ENCODE assay signal across 1 cellular context in the genomic region with DNA sequence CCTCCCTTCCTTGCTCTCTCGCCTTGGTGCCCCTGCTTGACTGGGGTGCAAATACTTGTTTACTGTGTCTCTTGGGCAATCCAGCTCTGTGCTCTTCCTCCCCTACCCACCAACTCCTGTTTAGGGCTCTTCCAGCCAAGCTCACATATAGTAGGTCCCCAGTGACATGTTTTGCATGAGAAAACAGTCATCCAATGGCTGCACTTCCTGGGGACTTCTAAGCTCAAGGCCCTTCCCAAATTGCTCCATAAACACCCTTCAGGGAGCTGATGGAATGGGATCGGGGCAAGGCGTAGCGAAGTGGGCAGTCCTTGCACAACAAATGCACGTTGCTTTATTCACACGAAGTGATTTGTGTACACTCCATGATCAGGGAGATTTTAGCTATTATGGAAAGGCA.
TF ChIP-seq lines count a peak whose summit lies in the region.

No MANE protein-coding gene starts in this region.

TF ChIP-seq in GM23338, 12 proteins besides CTCF, POLR2A, EP300 and RAD21:
- no peak for TF ChIP-seq EZH2phosphoT487 (IDR thresholded peaks at IDR 0.05; ENCODE audit: unreplicated experiment)
- TF ChIP-seq STAT1 (IDR thresholded peaks at IDR 0.05; ENCODE audit: unreplicated experiment): no peak
- TF ChIP-seq, protein P1, sequence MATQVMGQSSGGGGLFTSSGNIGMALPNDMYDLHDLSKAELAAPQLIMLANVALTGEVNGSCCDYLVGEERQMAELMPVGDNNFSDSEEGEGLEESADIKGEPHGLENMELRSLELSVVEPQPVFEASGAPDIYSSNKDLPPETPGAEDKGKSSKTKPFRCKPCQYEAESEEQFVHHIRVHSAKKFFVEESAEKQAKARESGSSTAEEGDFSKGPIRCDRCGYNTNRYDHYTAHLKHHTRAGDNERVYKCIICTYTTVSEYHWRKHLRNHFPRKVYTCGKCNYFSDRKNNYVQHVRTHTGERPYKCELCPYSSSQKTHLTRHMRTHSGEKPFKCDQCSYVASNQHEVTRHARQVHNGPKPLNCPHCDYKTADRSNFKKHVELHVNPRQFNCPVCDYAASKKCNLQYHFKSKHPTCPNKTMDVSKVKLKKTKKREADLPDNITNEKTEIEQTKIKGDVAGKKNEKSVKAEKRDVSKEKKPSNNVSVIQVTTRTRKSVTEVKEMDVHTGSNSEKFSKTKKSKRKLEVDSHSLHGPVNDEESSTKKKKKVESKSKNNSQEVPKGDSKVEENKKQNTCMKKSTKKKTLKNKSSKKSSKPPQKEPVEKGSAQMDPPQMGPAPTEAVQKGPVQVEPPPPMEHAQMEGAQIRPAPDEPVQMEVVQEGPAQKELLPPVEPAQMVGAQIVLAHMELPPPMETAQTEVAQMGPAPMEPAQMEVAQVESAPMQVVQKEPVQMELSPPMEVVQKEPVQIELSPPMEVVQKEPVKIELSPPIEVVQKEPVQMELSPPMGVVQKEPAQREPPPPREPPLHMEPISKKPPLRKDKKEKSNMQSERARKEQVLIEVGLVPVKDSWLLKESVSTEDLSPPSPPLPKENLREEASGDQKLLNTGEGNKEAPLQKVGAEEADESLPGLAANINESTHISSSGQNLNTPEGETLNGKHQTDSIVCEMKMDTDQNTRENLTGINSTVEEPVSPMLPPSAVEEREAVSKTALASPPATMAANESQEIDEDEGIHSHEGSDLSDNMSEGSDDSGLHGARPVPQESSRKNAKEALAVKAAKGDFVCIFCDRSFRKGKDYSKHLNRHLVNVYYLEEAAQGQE (IDR thresholded peaks at IDR 0.05; ENCODE audit: unreplicated experiment): no peak
- TF ChIP-seq NANOG (IDR thresholded peaks at IDR 0.05; ENCODE audit: borderline replicate concordance): no peak
- TF ChIP-seq EZH2 (IDR thresholded peaks at IDR 0.05; ENCODE audit: low read depth, unreplicated experiment): no peak
- TF ChIP-seq POLR2AphosphoS5 (IDR thresholded peaks at IDR 0.05; ENCODE audit: low read depth): no peak
- TF ChIP-seq ZNF331 (CRISPR knock-in tag; IDR thresholded peaks at IDR 0.05; ENCODE audit: low read depth): no peak
- TF ChIP-seq, protein P2, sequence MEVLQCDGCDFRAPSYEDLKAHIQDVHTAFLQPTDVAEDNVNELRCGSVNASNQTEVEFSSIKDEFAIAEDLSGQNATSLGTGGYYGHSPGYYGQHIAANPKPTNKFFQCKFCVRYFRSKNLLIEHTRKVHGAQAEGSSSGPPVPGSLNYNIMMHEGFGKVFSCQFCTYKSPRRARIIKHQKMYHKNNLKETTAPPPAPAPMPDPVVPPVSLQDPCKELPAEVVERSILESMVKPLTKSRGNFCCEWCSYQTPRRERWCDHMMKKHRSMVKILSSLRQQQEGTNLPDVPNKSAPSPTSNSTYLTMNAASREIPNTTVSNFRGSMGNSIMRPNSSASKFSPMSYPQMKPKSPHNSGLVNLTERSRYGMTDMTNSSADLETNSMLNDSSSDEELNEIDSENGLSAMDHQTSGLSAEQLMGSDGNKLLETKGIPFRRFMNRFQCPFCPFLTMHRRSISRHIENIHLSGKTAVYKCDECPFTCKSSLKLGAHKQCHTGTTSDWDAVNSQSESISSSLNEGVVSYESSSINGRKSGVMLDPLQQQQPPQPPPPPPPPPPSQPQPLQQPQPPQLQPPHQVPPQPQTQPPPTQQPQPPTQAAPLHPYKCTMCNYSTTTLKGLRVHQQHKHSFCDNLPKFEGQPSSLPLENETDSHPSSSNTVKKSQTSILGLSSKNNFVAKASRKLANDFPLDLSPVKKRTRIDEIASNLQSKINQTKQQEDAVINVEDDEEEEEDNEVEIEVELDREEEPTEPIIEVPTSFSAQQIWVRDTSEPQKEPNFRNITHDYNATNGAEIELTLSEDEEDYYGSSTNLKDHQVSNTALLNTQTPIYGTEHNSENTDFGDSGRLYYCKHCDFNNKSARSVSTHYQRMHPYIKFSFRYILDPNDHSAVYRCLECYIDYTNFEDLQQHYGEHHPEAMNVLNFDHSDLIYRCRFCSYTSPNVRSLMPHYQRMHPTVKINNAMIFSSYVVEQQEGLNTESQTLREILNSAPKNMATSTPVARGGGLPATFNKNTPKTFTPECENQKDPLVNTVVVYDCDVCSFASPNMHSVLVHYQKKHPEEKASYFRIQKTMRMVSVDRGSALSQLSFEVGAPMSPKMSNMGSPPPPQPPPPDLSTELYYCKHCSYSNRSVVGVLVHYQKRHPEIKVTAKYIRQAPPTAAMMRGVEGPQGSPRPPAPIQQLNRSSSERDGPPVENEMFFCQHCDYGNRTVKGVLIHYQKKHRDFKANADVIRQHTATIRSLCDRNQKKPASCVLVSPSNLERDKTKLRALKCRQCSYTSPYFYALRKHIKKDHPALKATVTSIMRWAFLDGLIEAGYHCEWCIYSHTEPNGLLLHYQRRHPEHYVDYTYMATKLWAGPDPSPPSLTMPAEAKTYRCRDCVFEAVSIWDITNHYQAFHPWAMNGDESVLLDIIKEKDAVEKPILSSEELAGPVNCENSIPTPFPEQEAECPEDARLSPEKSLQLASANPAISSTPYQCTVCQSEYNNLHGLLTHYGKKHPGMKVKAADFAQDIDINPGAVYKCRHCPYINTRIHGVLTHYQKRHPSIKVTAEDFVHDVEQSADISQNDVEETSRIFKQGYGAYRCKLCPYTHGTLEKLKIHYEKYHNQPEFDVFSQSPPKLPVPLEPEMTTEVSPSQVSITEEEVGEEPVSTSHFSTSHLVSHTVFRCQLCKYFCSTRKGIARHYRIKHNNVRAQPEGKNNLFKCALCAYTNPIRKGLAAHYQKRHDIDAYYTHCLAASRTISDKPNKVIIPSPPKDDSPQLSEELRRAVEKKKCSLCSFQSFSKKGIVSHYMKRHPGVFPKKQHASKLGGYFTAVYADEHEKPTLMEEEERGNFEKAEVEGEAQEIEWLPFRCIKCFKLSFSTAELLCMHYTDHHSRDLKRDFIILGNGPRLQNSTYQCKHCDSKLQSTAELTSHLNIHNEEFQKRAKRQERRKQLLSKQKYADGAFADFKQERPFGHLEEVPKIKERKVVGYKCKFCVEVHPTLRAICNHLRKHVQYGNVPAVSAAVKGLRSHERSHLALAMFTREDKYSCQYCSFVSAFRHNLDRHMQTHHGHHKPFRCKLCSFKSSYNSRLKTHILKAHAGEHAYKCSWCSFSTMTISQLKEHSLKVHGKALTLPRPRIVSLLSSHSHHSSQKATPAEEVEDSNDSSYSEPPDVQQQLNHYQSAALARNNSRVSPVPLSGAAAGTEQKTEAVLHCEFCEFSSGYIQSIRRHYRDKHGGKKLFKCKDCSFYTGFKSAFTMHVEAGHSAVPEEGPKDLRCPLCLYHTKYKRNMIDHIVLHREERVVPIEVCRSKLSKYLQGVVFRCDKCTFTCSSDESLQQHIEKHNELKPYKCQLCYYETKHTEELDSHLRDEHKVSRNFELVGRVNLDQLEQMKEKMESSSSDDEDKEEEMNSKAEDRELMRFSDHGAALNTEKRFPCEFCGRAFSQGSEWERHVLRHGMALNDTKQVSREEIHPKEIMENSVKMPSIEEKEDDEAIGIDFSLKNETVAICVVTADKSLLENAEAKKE (CRISPR knock-in tag; IDR thresholded peaks at IDR 0.05): no peak
- no peak for TF ChIP-seq JUNB (IDR thresholded peaks at IDR 0.05; ENCODE audit: unreplicated experiment)
- TF ChIP-seq, protein P3, sequence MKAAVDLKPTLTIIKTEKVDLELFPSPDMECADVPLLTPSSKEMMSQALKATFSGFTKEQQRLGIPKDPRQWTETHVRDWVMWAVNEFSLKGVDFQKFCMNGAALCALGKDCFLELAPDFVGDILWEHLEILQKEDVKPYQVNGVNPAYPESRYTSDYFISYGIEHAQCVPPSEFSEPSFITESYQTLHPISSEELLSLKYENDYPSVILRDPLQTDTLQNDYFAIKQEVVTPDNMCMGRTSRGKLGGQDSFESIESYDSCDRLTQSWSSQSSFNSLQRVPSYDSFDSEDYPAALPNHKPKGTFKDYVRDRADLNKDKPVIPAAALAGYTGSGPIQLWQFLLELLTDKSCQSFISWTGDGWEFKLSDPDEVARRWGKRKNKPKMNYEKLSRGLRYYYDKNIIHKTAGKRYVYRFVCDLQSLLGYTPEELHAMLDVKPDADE (IDR thresholded peaks at IDR 0.05): no peak
- TF ChIP-seq ZNF114 (CRISPR knock-in tag; IDR thresholded peaks at IDR 0.05): no peak
- no peak for TF ChIP-seq CREB1 (CRISPR knock-in tag; IDR thresholded peaks at IDR 0.05; ENCODE audit: low read depth)
